Comparison of ENCODE assay signal across 21 cellular contexts in genomic region chr21:35791541-35792335, GRCh38.
"Had no signal": no experiment of that assay in that cellular context is flagged by ENCODE, and none has a peak within 500 bp of the region (broad histone marks: within the 10 kb centered on the region; RNA-seq: fewer than 3 reads in every experiment).

No MANE protein-coding gene starts in this region.

- H3K4me3 Mint-ChIP-seq: T-cell had no signal

- H3K4me1 Mint-ChIP-seq: T-cell had no signal

- H3K27ac ChIP-seq: KMS-11, RWPE1 had no signal

- DNase-seq: Kasumi-1, MM.1S, NCI-H1092 treated with DMSO at 0.1 percent for 48 hours, NCI-H1436, NCI-H187, NCI-H2029, NCI-H2081 treated with DMSO at 0.1 percent for 48 hours, NCI-H2171, NCI-H226, NCI-H446, NCI-H510A, NCI-H69, NCI-H774, PC-3, SHP77, SK-N-SH, SW 1271, T-cell had no signal

- H3K9ac ChIP-seq: KMS-11, SK-N-SH had no signal

- ATAC-seq: Panc1, PC-3, T-cell had no signal

- H3K4me2 ChIP-seq: KMS-11, SK-N-SH had no signal

- H3K36me3 Mint-ChIP-seq: T-cell had no signal

- H3K27ac Mint-ChIP-seq: T-cell had no signal

- H3K9me3 ChIP-seq: SK-N-SH had no signal
